Comparison of ENCODE assay signal across 8 cellular contexts in the genomic region with DNA sequence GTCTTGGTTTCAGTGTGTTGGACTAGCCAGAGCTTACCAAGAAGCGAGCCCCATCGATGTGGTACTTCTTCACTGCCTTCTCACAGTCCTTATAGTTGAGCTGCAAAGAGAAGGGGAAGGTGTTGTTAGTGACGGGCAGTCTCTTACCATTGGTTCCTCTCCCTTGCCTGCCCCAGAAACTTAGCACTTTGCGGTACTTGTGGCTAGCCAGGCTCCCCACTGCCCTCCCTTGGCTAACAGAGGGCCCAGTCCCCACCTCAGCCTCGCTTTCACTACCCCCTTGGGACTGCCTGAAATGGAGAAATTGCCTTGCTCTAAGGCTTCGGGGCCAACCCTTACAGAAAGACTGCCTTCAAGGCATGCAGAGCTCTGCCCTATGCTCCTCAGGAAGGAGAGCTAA.
A peak's percentile ranks its signal among the peaks of the same experiment; 100 is the strongest.
DNase-seq lines count a peak whose midpoint lies in the region; ATAC-seq and TF ChIP-seq lines count a peak whose summit lies in the region.

No MANE protein-coding gene starts in this region.

- ATAC-seq in GM21367 (IDR thresholded peaks at IDR 0.05; ENCODE audit: unreplicated experiment), result peak; percentile 83
- ATAC-seq in HG03520 (IDR thresholded peaks at IDR 0.05; ENCODE audit: unreplicated experiment), result peak; percentile 56

- peak; percentile 67 for DNase-seq in activated gamma-delta T cell treated with Interleukin-2 at 50 U/mL for 16 hours
- peak; percentile 51 to 75 for DNase-seq in stimulated activated CD8-positive, alpha-beta memory T cell treated with anti-CD3 and anti-CD28 coated beads, Interleukin-15, amount 100 ng/mL, for 48 hours (ENCODE audit: low read depth in 2 of 2)
- no peak for DNase-seq in NCI-H526 (lab: John Stamatoyannopoulos, UW)
- no peak for DNase-seq in DMS79 (lab: John Stamatoyannopoulos, UW)
- no peak for DNase-seq in superior temporal gyrus (ENCODE audit: extremely low spot score)

- TF ChIP-seq CTCF in GM12874 (IDR thresholded peaks at IDR 0.05; ENCODE audit: insufficient read depth, low read depth, low read length), result 0 out of 2 replicates have a peak, but pooled peaks have one; percentile 1

Comparison
In these comparisons a context has a peak if more than half of its experiments do, and no peak if none do; other contexts are left out.
1. DNase-seq: peak in activated gamma-delta T cell treated with Interleukin-2 at 50 U/mL for 16 hours (single experiment) and stimulated activated CD8-positive, alpha-beta memory T cell treated with anti-CD3 and anti-CD28 coated beads, Interleukin-15, amount 100 ng/mL, for 48 hours (2 of 2); none in NCI-H526 (0 of 2), DMS79 (single experiment) and superior temporal gyrus (single experiment).